ENCODE assay signal across 8 cellular contexts in the genomic region with DNA sequence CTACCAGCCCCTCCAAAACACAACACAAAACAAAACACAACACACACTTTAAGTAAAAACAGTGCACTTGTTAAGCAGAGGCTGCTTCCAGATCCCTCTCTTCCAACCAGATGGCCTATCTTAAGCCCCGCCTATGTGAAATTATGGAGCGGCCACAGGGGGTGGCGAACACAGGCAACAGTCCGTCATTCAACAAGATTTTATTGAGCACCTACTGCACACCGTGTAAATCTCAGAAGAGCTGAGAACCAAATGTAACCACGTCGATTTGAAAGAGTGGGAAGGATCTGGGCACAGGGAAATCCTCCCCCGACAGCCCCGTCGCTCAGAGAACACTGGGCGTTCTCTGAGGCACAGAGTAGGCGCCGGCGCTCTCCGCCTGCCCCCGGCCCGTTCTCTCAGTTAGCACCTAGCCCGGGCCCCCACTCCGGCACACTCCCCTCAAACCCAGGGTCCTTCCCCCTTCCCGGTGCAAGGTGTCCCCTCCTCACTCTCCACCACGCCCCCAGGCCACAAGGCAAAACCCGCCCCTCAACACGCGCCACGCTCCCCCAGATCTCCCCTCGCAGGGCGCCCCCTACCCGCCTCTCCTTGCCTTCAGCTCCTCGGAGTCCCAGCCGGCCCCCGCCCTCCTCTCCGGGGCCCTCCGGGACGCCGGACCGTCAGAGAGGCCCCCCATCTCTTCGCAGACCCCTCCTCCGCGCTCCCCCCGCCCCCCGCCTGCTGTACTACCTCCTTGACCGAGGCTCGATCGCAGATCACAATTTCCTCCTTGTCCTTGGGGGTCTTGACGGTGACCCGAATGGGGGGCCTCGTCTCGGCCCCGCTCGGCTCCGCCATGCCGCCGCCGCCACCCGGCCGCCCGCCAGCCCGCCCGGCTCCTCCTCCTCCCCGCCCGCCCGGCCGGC. TPM values are rescaled to one million over a fixed set of nuclear protein-coding genes. Genes with fewer than 3 reads are reported as not detected.
DNase-seq lines count a peak whose midpoint lies in the region; ATAC-seq and TF ChIP-seq lines count a peak whose summit lies in the region.

No MANE protein-coding gene starts in this region.

- WGBS in neuronal stem cell (ENCODE audit: extremely low coverage in 2 of 2, insufficient read length in 2 of 2, insufficient replicate concordance in 1 of 2), 2 donors = no CpG with 5 or more reads among the region's 63 CpGs

- H2BK5ac ChIP-seq in neuronal stem cell (ENCODE audit: low read length) = no peak overlapping the region

- peaks cover 27 to 59% of the 10 kb centered on the region in 2 donors for H3K36me3 ChIP-seq in neuronal stem cell (replicated peaks in 1 of 2; ENCODE audit: control insufficient read depth in 2 of 2, insufficient read depth in 2 of 2, low read length in 2 of 2)
- H3K36me3 ChIP-seq in subcutaneous abdominal adipose tissue (ENCODE audit: control insufficient read depth in 5 of 5, insufficient read depth in 5 of 5, low read length in 5 of 5) = peaks cover 3 to 36% (median 26%) of the 10 kb centered on the region in 5 donors

- H3K23ac ChIP-seq in neuronal stem cell (ENCODE audit: low read depth, low read length, poor library complexity) = peak overlapping the region; percentile 62

- H2BK12ac ChIP-seq in neuronal stem cell (ENCODE audit: low read length) = no peak overlapping the region

- peak overlapping the region; percentile 23 for H2BK15ac ChIP-seq in neuronal stem cell (ENCODE audit: low read length)

- H3K9me3 ChIP-seq in neuronal stem cell (replicated peaks in 1 of 2; ENCODE audit: control insufficient read depth in 2 of 2, insufficient read depth in 1 of 2, low read depth in 1 of 2, low read length in 2 of 2) = no peaks in the 10 kb centered on the region
- H3K9me3 ChIP-seq in subcutaneous abdominal adipose tissue (ENCODE audit: control insufficient read depth in 5 of 5, low read length in 5 of 5) = no peaks in the 10 kb centered on the region

- DNase-seq in ELR (ENCODE audit: low read depth) (peak; percentile 81), HuH-7.5 (ENCODE audit: low spot score) (peak; percentile 88), RWPE1 (ENCODE audit: low spot score) (peak; percentile 77), fibroblast of the conjunctiva (ENCODE audit: low read depth) (peak; percentile 49), neuronal stem cell (ENCODE audit: low spot score) (peak; percentile 79)
- DNase-seq in activated effector memory CD4-positive, alpha-beta T cell treated with Interleukin-2 at 50 U/mL for 16 hours = peak; percentile 54

- H4K91ac ChIP-seq in neuronal stem cell (ENCODE audit: low read depth, low read length, poor library complexity) = no peak overlapping the region

- H3K9ac ChIP-seq in neuronal stem cell (ENCODE audit: low read depth, low read length, poor library complexity) (peak overlapping the region; percentile 79), subcutaneous abdominal adipose tissue (ENCODE audit: low read length in 5 of 5) (peak overlapping the region in 4 of 5 donors; percentile 70 to 81 (median 74))

- ATAC-seq in GM21717 (IDR thresholded peaks at IDR 0.05; ENCODE audit: unreplicated experiment) = no peak

- H3K27me3 ChIP-seq in neuronal stem cell (ENCODE audit: control insufficient read depth in 3 of 3, insufficient read depth in 3 of 3, low read depth in 1 of 3, low read length in 3 of 3) (no peaks in the 10 kb centered on the region), subcutaneous abdominal adipose tissue (ENCODE audit: control insufficient read depth in 5 of 5, insufficient read depth in 4 of 5, low read length in 5 of 5) (no peaks in the 10 kb centered on the region)

- H3K79me1 ChIP-seq in neuronal stem cell (ENCODE audit: low read depth, low read length) = peaks cover 13% of the 10 kb centered on the region

- TF ChIP-seq CTCF in RWPE1 (conservative IDR thresholded peaks at IDR 0.05; ENCODE audit: low read depth) = no peak

- H2BK120ac ChIP-seq in neuronal stem cell (ENCODE audit: low read depth, low read length) = no peak overlapping the region

- CTCF ChIA-PET in RWPE1 (lab: Yijun Ruan, JAX) = interaction anchor here (0.6 to 0.9 kb wide), 4 partner anchors 20 to 266 kb away, joined by 4 to 5 read pairs (median 4); no protein-coding TSS in a partner anchor

- no peak overlapping the region for H3K4ac ChIP-seq in neuronal stem cell (ENCODE audit: low read length)

- H2AK5ac ChIP-seq in neuronal stem cell (ENCODE audit: low read depth, low read length) = peak overlapping the region; percentile 17

- POLR2A ChIA-PET in RWPE1 (lab: Yijun Ruan, JAX; ENCODE audit: low non-redundant PET) = no interaction called here

- peaks cover 4 to 7% of the 10 kb centered on the region in 2 donors for H3K4me1 ChIP-seq in neuronal stem cell (ENCODE audit: control insufficient read depth in 2 of 2, insufficient read depth in 1 of 2, low read depth in 1 of 2, low read length in 2 of 2)
- peaks cover 5 to 42% (median 25%) of the 10 kb centered on the region in 5 donors for H3K4me1 ChIP-seq in subcutaneous abdominal adipose tissue (ENCODE audit: control insufficient read depth in 5 of 5, insufficient read depth in 5 of 5, low read length in 5 of 5)

- no peak overlapping the region for H3K14ac ChIP-seq in neuronal stem cell (ENCODE audit: low read length)

- peak overlapping the region; percentile 92 for H3K18ac ChIP-seq in neuronal stem cell (ENCODE audit: low read length)

- H3K4me2 ChIP-seq in neuronal stem cell (ENCODE audit: insufficient read depth, low read length, poor library complexity, severe bottlenecking) = peak overlapping the region; percentile 64

- H2AFZ ChIP-seq in neuronal stem cell (ENCODE audit: low read length) = peak overlapping the region; percentile 89

- H3K27ac ChIP-seq in RWPE1 (peak overlapping the region; percentile 96), neuronal stem cell (replicated peaks; ENCODE audit: low read length) (peak overlapping the region; percentile 64), subcutaneous abdominal adipose tissue (ENCODE audit: low read depth, low read length) (peak overlapping the region; percentile 50)

- H4K8ac ChIP-seq in neuronal stem cell (ENCODE audit: low read depth, low read length) = no peak overlapping the region

- peak overlapping the region; percentile 92 to 100 for H3K4me3 ChIP-seq in neuronal stem cell (ENCODE audit: low read length in 2 of 2)
- peak overlapping the region; percentile 70 to 82 (median 76) for H3K4me3 ChIP-seq in subcutaneous abdominal adipose tissue (ENCODE audit: low read depth in 1 of 5, low read length in 5 of 5)

RNA-seq across cellular contexts. Expression of a gene that starts 0.5 kb away (rescaled TPM):
- 54.3 TPM for polyA plus RNA-seq in neuronal stem cell (2013, experiment 1 of 2)
- polyA plus RNA-seq in neuronal stem cell (2013, experiment 2 of 2) = 51.2 TPM

RNA-seq across cellular contexts. Expression of a gene that starts 1.5 kb away (rescaled TPM):
- polyA plus RNA-seq in neuronal stem cell (2013, experiment 1 of 2) = 81.9 TPM
- 81.2 TPM for polyA plus RNA-seq in neuronal stem cell (2013, experiment 2 of 2)

RNA-seq across cellular contexts. Expression of a gene that starts 7.8 kb away (rescaled TPM):
- 3.3 TPM for polyA plus RNA-seq in neuronal stem cell (2013, experiment 1 of 2)
- 3.4 TPM for polyA plus RNA-seq in neuronal stem cell (2013, experiment 2 of 2)

RNA-seq across cellular contexts. Expression of a gene that starts 29.1 kb away (rescaled TPM):
- 72.9 TPM for polyA plus RNA-seq in neuronal stem cell (2013, experiment 1 of 2)
- polyA plus RNA-seq in neuronal stem cell (2013, experiment 2 of 2) = 75.1 TPM

RNA-seq across cellular contexts. Expression of a gene that starts 32.4 kb away (rescaled TPM):
- 352 TPM for polyA plus RNA-seq in neuronal stem cell (2013, experiment 1 of 2)
- 349 TPM for polyA plus RNA-seq in neuronal stem cell (2013, experiment 2 of 2)
